In genomic region chr12:124453419-124454351, GRCh38 we compare ENCODE assay signal across 9 cellular contexts.
DNase-seq lines count a peak whose midpoint lies in the region; ATAC-seq, FAIRE-seq and TF ChIP-seq lines count a peak whose summit lies in the region.
"Had no signal": no experiment of that assay in that cellular context is flagged by ENCODE, and none has a peak within 500 bp of the region (broad histone marks: within the 10 kb centered on the region; RNA-seq: fewer than 3 reads in every experiment).

No MANE protein-coding gene starts in this region.

- peak; percentile 99 for FAIRE-seq in GM18507 (lab: Jason Lieb, UNC)

- no peak for TF ChIP-seq POLR2A in tibial nerve (IDR thresholded peaks at IDR 0.05)

- H3K27ac ChIP-seq in tibial nerve: peak overlapping the region; percentile 37 to 86 (median 72)

- H3K36me3 ChIP-seq in tibial nerve: peaks cover 0 to 40% (median 0%) of the 10 kb centered on the region in 3 donors

- peak; percentile 17 to 88 for TF ChIP-seq EP300 in tibial nerve (IDR thresholded peaks at IDR 0.05)

- peak; percentile 82 for DNase-seq in GM18507 (ENCODE audit: extremely low spot score, insufficient read length, low read depth)
- peak; percentile 96 for DNase-seq in NOMO-1 (lab: John Stamatoyannopoulos, UW; ENCODE audit: unreplicated experiment in 2 of 2)
- DNase-seq in activated CD8-positive, alpha-beta memory T cell treated with anti-CD3 and anti-CD28 coated beads, Interleukin-2, amount 50 U/mL, for 48 hours: peak; percentile 85
- DNase-seq in osteocyte (ENCODE audit: extremely low spot score, unreplicated experiment): no peak
- peak; percentile 40 to 66 for DNase-seq in tibial nerve (ENCODE audit: low spot score in 2 of 2)
- DNase-seq in COLO668 (lab: John Stamatoyannopoulos, UW; ENCODE audit: unreplicated experiment): no peak

- no peaks in the 10 kb centered on the region for H3K9me3 Mint-ChIP-seq in osteocyte (ENCODE audit: unreplicated experiment)
- H3K9me3 Mint-ChIP-seq: neural crest cell had no signal

- H3K27me3 ChIP-seq in tibial nerve: no peaks in the 10 kb centered on the region

- 22 to 27% methylated on average over 21 to 26 of the region's 27 CpGs for WGBS in tibial nerve, 2 donors

- TF ChIP-seq CTCF in osteocyte (IDR thresholded peaks at IDR 0.05) (no peak), tibial nerve (IDR thresholded peaks at IDR 0.05) (peak in 1 of 5 experiments; percentile 8)

- no peaks in the 10 kb centered on the region for H3K9me3 ChIP-seq in tibial nerve

- H3K4me1 ChIP-seq in tibial nerve: peaks cover 3 to 86% (median 57%) of the 10 kb centered on the region in 4 donors

- H3K4me3 Mint-ChIP-seq in osteocyte (ENCODE audit: unreplicated experiment): no peak overlapping the region
- H3K4me3 Mint-ChIP-seq: neural crest cell had no signal

- ATAC-seq in HG02678 (IDR thresholded peaks at IDR 0.05; ENCODE audit: unreplicated experiment) (peak; percentile 85), esophagus mucosa (peak; percentile 69)

- peaks cover 31% of the 10 kb centered on the region for H3K4me1 Mint-ChIP-seq in osteocyte (ENCODE audit: unreplicated experiment)

- H3K4me3 ChIP-seq in tibial nerve: no peak overlapping the region

- no peaks in the 10 kb centered on the region for H3K27me3 Mint-ChIP-seq in osteocyte (ENCODE audit: unreplicated experiment)

- H3K36me3 Mint-ChIP-seq in osteocyte (ENCODE audit: unreplicated experiment): peaks cover 21% of the 10 kb centered on the region

- peak overlapping the region; percentile 65 for H3K27ac Mint-ChIP-seq in osteocyte (ENCODE audit: unreplicated experiment)

Comparison
In these comparisons a context has a peak if more than half of its experiments do, and no peak if none do; other contexts are left out.
1. DNase-seq: peak in GM18507 (single experiment), NOMO-1 (2 of 2), activated CD8-positive, alpha-beta memory T cell treated with anti-CD3 and anti-CD28 coated beads, Interleukin-2, amount 50 U/mL, for 48 hours (single experiment) and tibial nerve (2 of 2); none in osteocyte (single experiment) and COLO668 (single experiment).